ENCODE assay signal across 29 cellular contexts in genomic region chr2:81706856-81707255, GRCh38.
"Had no signal": no experiment of that assay in that cellular context is flagged by ENCODE, and none has a peak within 500 bp of the region (broad histone marks: within the 10 kb centered on the region; RNA-seq: fewer than 3 reads in every experiment).

No MANE protein-coding gene starts in this region.

- H3K4me3 Mint-ChIP-seq: activated B cell treated with CpG ODN at 0.5 μM for 24 hours; activated CD4-positive, alpha-beta memory T cell treated with anti-CD3 and anti-CD28 coated beads for 36 hours; activated naive CD4-positive, alpha-beta T cell treated with anti-CD3 and anti-CD28 coated beads, Interleukin-2, amount 10 ng/mL, durations not matched to agents 7 days and 5 days; activated naive CD8-positive, alpha-beta T cell; activated naive CD8-positive, alpha-beta T cell treated with anti-CD3 and anti-CD28 coated beads, Interleukin-2, amount 50 U/mL, for 24 hours; activated T-cell treated with anti-CD3 and anti-CD28 coated beads, Interleukin-2, amount 50 U/mL, for 4 hours; brain had no signal

- H3K4me1 Mint-ChIP-seq: activated B cell treated with CpG ODN at 0.5 μM for 24 hours; activated naive CD4-positive, alpha-beta T cell treated with anti-CD3 and anti-CD28 coated beads, Interleukin-2, amount 10 ng/mL, durations not matched to agents 7 days and 5 days; activated naive CD8-positive, alpha-beta T cell treated with anti-CD3 and anti-CD28 coated beads, Interleukin-2, amount 50 U/mL, for 24 hours; brain had no signal

- FAIRE-seq: bronchial epithelial cell, RCC 7860 had no signal

- H3K9me3 Mint-ChIP-seq: brain had no signal

- ATAC-seq: activated naive CD8-positive, alpha-beta T cell treated with anti-CD3 and anti-CD28 coated beads, Interleukin-2, amount 50 U/mL, for 24 hours; activated T-cell treated with anti-CD3 and anti-CD28 coated beads, Interleukin-2, amount 50 U/mL, for 4 hours had no signal

- DNase-seq: activated B cell treated with CpG ODN at 0.5 μM for 24 hours; activated CD4-positive, alpha-beta memory T cell treated with anti-CD3 and anti-CD28 coated beads for 36 hours; activated CD4-positive, alpha-beta T cell treated with anti-CD3 and anti-CD28 coated beads for 4 hours; activated CD4-positive, alpha-beta T cell treated with anti-CD3 and anti-CD28 coated beads, Interleukin-2, amount 50 U/mL, for 1 hour; activated CD4-positive, CD25-positive, alpha-beta regulatory T cell treated with anti-CD3 and anti-CD28 coated beads, Interleukin-2, amount 50 U/mL, for 72 hours; activated CD8-positive, alpha-beta memory T cell treated with anti-CD3 and anti-CD28 coated beads, Interleukin-2, amount 50 U/mL, for 4 hours; activated effector memory CD4-positive, alpha-beta T cell treated with Interleukin-2 at 50 U/mL for 16 hours; activated naive CD4-positive, alpha-beta T cell treated with anti-CD3 and anti-CD28 coated beads, Interleukin-2, amount 10 ng/mL, durations not matched to agents 7 days and 5 days; activated naive CD8-positive, alpha-beta T cell treated with anti-CD3 and anti-CD28 coated beads, Interleukin-2, amount 50 U/mL, for 24 hours; activated T-cell treated with anti-CD3 and anti-CD28 coated beads for 4 hours; activated T-cell treated with anti-CD3 and anti-CD28 coated beads, Interleukin-2, amount 50 U/mL, for 4 hours; anterior cingulate cortex; caudate nucleus; NCI-H1105; NCI-H1417 treated with DMSO at 0.1 percent for 48 hours; NCI-H1694; NCI-H1930; NCI-H2081 treated with DMSO at 0.1 percent for 48 hours; NCI-H345; NCI-H524 treated with DMSO at 0.1 percent for 48 hours; Right ventricle myocardium superior; SW 1271; T-helper 1 cell; T-helper 2 cell; T-helper 9 cell had no signal

- H3K27ac Mint-ChIP-seq: activated B cell treated with CpG ODN at 0.5 μM for 24 hours; activated CD4-positive, alpha-beta memory T cell treated with anti-CD3 and anti-CD28 coated beads for 36 hours; activated naive CD4-positive, alpha-beta T cell treated with anti-CD3 and anti-CD28 coated beads, Interleukin-2, amount 10 ng/mL, durations not matched to agents 7 days and 5 days; activated naive CD8-positive, alpha-beta T cell; activated naive CD8-positive, alpha-beta T cell treated with anti-CD3 and anti-CD28 coated beads, Interleukin-2, amount 50 U/mL, for 24 hours; brain had no signal

- H3K36me3 Mint-ChIP-seq: activated CD4-positive, alpha-beta memory T cell treated with anti-CD3 and anti-CD28 coated beads for 36 hours; activated naive CD4-positive, alpha-beta T cell treated with anti-CD3 and anti-CD28 coated beads, Interleukin-2, amount 10 ng/mL, durations not matched to agents 7 days and 5 days; activated naive CD8-positive, alpha-beta T cell; brain had no signal

- H3K27me3 Mint-ChIP-seq: activated B cell treated with CpG ODN at 0.5 μM for 24 hours; activated CD4-positive, alpha-beta memory T cell treated with anti-CD3 and anti-CD28 coated beads for 36 hours; activated naive CD4-positive, alpha-beta T cell treated with anti-CD3 and anti-CD28 coated beads, Interleukin-2, amount 10 ng/mL, durations not matched to agents 7 days and 5 days; activated naive CD8-positive, alpha-beta T cell; activated naive CD8-positive, alpha-beta T cell treated with anti-CD3 and anti-CD28 coated beads, Interleukin-2, amount 50 U/mL, for 24 hours had no signal
